Comparison of ENCODE assay signal across 29 cellular contexts in genomic region chr17:50657054-50657453, GRCh38. TPM values are rescaled to one million over a fixed set of nuclear protein-coding genes. Genes with fewer than 3 reads are reported as not detected.
"Had no signal": no experiment of that assay in that cellular context is flagged by ENCODE, and none has a peak within 500 bp of the region (broad histone marks: within the 10 kb centered on the region; RNA-seq: fewer than 3 reads in every experiment).

No MANE protein-coding gene starts in this region.

- H3K9me3 ChIP-seq: adrenal gland, ovary, prostate gland, thyroid gland, upper lobe of right lung had no signal

- H3K27me3 ChIP-seq: adrenal gland, brain microvascular endothelial cell, gastroesophageal sphincter, left lung, ovary, stomach, thyroid gland, upper lobe of right lung had no signal

- H3K27ac ChIP-seq: brain microvascular endothelial cell, gastroesophageal sphincter, left lung, ovary, prostate gland, thyroid gland, upper lobe of right lung had no signal

- H3K36me3 ChIP-seq: adrenal gland, brain microvascular endothelial cell, gastroesophageal sphincter, left lung, ovary, prostate gland, thyroid gland, upper lobe of right lung had no signal

- DNase-seq: activated CD4-positive, alpha-beta memory T cell treated with anti-CD3 and anti-CD28 coated beads for 36 hours; activated CD4-positive, alpha-beta T cell treated with anti-CD3 and anti-CD28 coated beads, Interleukin-2, amount 10 ng/mL, durations not matched to agents 24 days and 14 days; activated CD4-positive, CD25-positive, alpha-beta regulatory T cell treated with anti-CD3 and anti-CD28 coated beads, Interleukin-2, amount 50 U/mL, for 72 hours; activated CD8-positive, alpha-beta memory T cell treated with anti-CD3 and anti-CD28 coated beads, Interleukin-2, amount 50 U/mL, for 4 hours; activated effector memory CD4-positive, alpha-beta T cell treated with anti-CD3 and anti-CD28 coated beads, Interleukin-2, amount 50 U/mL, for 16 hours; activated naive CD4-positive, alpha-beta T cell treated with anti-CD3 and anti-CD28 coated beads for 36 hours; activated naive CD8-positive, alpha-beta T cell treated with anti-CD3 and anti-CD28 coated beads for 36 hours; activated T-cell treated with anti-CD3 and anti-CD28 coated beads, Interleukin-2, amount 50 U/mL, for 1 hour; adrenal gland; brain microvascular endothelial cell; cortex of kidney; kidney glomerular epithelial cell; naive thymus-derived CD4-positive, alpha-beta T cell; ovary; stimulated activated CD4-positive, alpha-beta T cell treated with anti-CD3 and anti-CD28 coated beads, Interleukin-15, amount 100 ng/mL, for 24 hours; stimulated activated CD4-positive, alpha-beta T cell treated with anti-CD3 and anti-CD28 coated beads, Interleukin-2, amount 100 ng/mL, for 24 hours; stimulated activated naive B cell treated with anti-CD40 and anti-IgM and Interleukin-4, amounts not matched to agents 10 μg/mL and 1 μg/mL and 100 μg/mL, for 72 hours; stomach; T-helper 17 cell; T1000; thyroid gland; upper lobe of right lung had no signal

- ATAC-seq: gastroesophageal sphincter; left lung; naive thymus-derived CD4-positive, alpha-beta T cell; stimulated activated naive B cell treated with anti-CD40 and anti-IgM and Interleukin-4, amounts not matched to agents 10 μg/mL and 1 μg/mL and 100 μg/mL, for 72 hours; T-helper 17 cell; upper lobe of right lung had no signal

- H3K4me3 ChIP-seq: adrenal gland, gastroesophageal sphincter, left lung, lung, ovary, prostate gland, stomach, thyroid gland, upper lobe of right lung had no signal

RNA-seq across cellular contexts. Expression of gene ABCC3, which starts 22.4 kb away (rescaled TPM):
- total RNA-seq: activated CD4-positive, alpha-beta memory T cell treated with anti-CD3 and anti-CD28 coated beads for 36 hours; activated CD4-positive, alpha-beta T cell treated with anti-CD3 and anti-CD28 coated beads, Interleukin-2, amount 10 ng/mL, durations not matched to agents 24 days and 14 days; activated CD8-positive, alpha-beta memory T cell treated with anti-CD3 and anti-CD28 coated beads for 36 hours; activated naive CD4-positive, alpha-beta T cell treated with anti-CD3 and anti-CD28 coated beads for 36 hours; activated naive CD8-positive, alpha-beta T cell treated with anti-CD3 and anti-CD28 coated beads for 36 hours; activated T-helper 1 cell treated with anti-CD3 and anti-CD28 coated beads, Interleukin-12 subunit alpha, Interleukin-12 subunit beta, Interleukin-2, Interleukin-4 antibody, amounts not matched to agents 30 ng/mL and 10 ng/mL and 1 ng/mL, durations not matched to agents 14 hours and 24 hours and 36 hours had no signal
- polyA plus RNA-seq: naive thymus-derived CD4-positive, alpha-beta T cell; neural cell had no signal
